Comparison of ENCODE assay signal across 27 cellular contexts in genomic region chr2:39689876-39690275, GRCh38. TPM values are rescaled to one million over a fixed set of nuclear protein-coding genes. Genes with fewer than 3 reads are reported as not detected.
"Had no signal": no experiment of that assay in that cellular context is flagged by ENCODE, and none has a peak within 500 bp of the region (broad histone marks: within the 10 kb centered on the region; RNA-seq: fewer than 3 reads in every experiment).

No MANE protein-coding gene starts in this region.

- H3K36me3 Mint-ChIP-seq: naive thymus-derived CD4-positive, alpha-beta T cell; stimulated activated memory B cell treated with anti-CD40 and anti-IgM and Interleukin-4, amounts not matched to agents 10 μg/mL and 1 μg/mL and 100 μg/mL, for 72 hours had no signal

- H3K4me3 Mint-ChIP-seq: dendritic cell treated with granulocyte-macrophage colony-stimulating factor and Interleukin-4, amounts not matched to agents 40 ng/mL and 50 ng/mL, for 4 days; endodermal cell; mesothelial cell of epicardium; naive thymus-derived CD4-positive, alpha-beta T cell; nephron progenitor cell; stimulated activated memory B cell treated with anti-CD40 and anti-IgM and Interleukin-4, amounts not matched to agents 10 μg/mL and 1 μg/mL and 100 μg/mL, for 72 hours; type B pancreatic cell had no signal

- FAIRE-seq: kidney had no signal

- H3K4me3 ChIP-seq: colonic mucosa, esophagus muscularis mucosa, gastroesophageal sphincter, heart left ventricle, hepatocyte, lung, psoas muscle, sigmoid colon, testis, tibial artery had no signal

- ATAC-seq: foreskin keratinocyte; gastroesophageal sphincter; heart left ventricle; left lobe of liver; naive thymus-derived CD4-positive, alpha-beta T cell; psoas muscle; right cardiac atrium; stimulated activated memory B cell treated with anti-CD40 and anti-IgM and Interleukin-4, amounts not matched to agents 10 μg/mL and 1 μg/mL and 100 μg/mL, for 72 hours; stimulated activated naive CD8-positive, alpha-beta T cell treated with anti-CD3 and anti-CD28 coated beads, Interleukin-15, Interleukin-2, amounts not matched to agents 100 U/mL and 50 U/mL, for 24 hours had no signal

- H3K4me1 ChIP-seq: colonic mucosa, foreskin keratinocyte, gastroesophageal sphincter, sigmoid colon, testis had no signal

- H3K27me3 Mint-ChIP-seq: type B pancreatic cell had no signal

- H3K9me3 ChIP-seq: colonic mucosa, testis had no signal

- H3K4me1 Mint-ChIP-seq: naive thymus-derived CD4-positive, alpha-beta T cell; stimulated activated memory B cell treated with anti-CD40 and anti-IgM and Interleukin-4, amounts not matched to agents 10 μg/mL and 1 μg/mL and 100 μg/mL, for 72 hours had no signal

- H3K27ac Mint-ChIP-seq: dendritic cell treated with granulocyte-macrophage colony-stimulating factor and Interleukin-4, amounts not matched to agents 40 ng/mL and 50 ng/mL, for 4 days; endodermal cell; mesothelial cell of epicardium; naive thymus-derived CD4-positive, alpha-beta T cell; nephron progenitor cell; stimulated activated memory B cell treated with anti-CD40 and anti-IgM and Interleukin-4, amounts not matched to agents 10 μg/mL and 1 μg/mL and 100 μg/mL, for 72 hours; type B pancreatic cell had no signal

- H3K27ac ChIP-seq: colonic mucosa, esophagus muscularis mucosa, foreskin keratinocyte, gastroesophageal sphincter, heart left ventricle, hepatocyte, psoas muscle, sigmoid colon, testis, tibial artery had no signal

- DNase-seq: colonic mucosa; effector CD8-positive, alpha-beta T cell; endodermal cell; foreskin keratinocyte; heart left ventricle; kidney; mesenchymal stem cell; naive thymus-derived CD4-positive, alpha-beta T cell; nephron progenitor cell; nucleus accumbens; psoas muscle; right cardiac atrium; sigmoid colon; stimulated activated CD4-positive, alpha-beta T cell treated with anti-CD3 and anti-CD28 coated beads, Interleukin-2, amount 100 ng/mL, for 24 hours; stimulated activated CD4-positive, alpha-beta T cell treated with anti-CD3 and anti-CD28 coated beads, Interleukin-4, amount 100 ng/mL, for 4 hours; stimulated activated naive CD8-positive, alpha-beta T cell treated with anti-CD3 and anti-CD28 coated beads, Interleukin-15, Interleukin-2, amounts not matched to agents 100 U/mL and 50 U/mL, for 24 hours; testis; tibial artery had no signal

- H3K4me2 ChIP-seq: hepatocyte had no signal

RNA-seq across cellular contexts. Expression of gene TMEM178A, which starts 24.2 kb away (rescaled TPM):
- total RNA-seq: foreskin keratinocyte had no signal
- polyA plus RNA-seq: naive thymus-derived CD4-positive, alpha-beta T cell had no signal
